Comparison of ENCODE assay signal across 5 cellular contexts in the genomic region with DNA sequence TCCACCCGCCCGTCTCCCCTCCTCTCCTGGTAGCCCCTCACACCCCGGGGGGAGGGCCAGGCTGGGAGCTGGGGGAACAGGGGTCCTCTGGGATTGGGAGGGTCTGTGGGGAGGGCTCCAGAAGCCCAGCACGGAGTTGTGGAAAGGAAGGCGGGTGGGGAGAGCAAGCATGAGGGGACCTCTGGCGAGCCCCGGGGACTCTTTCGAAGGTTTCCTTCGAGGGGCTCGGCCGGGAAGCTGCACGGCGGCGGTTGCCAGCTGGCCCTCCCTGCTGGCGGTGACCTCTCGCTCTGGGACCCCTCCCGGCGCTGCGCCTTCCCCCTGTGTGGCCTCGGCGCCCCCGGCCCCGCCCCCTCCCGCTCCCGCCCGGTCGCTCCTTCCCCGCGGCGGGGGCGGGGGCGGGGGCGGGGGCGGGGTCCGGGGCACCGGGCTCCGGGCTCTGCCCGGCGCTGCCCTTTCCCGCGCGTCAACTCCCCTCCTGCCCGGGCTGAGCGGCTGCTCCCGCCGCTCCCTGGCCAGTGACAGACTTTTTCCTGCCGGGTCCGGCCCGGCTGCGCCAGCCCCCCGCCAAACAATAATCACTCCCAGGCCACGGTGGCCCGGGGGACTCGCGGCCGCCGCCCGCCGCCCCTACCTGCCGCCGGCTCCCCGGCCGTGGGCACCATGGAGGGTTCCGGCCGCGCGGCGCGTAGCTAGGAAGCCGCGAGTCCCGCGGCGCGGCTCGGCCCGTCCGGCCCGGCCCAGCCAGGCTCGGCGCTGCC. TPM values are rescaled to one million over a fixed set of nuclear protein-coding genes. Genes with fewer than 3 reads are reported as not detected.
A peak's percentile ranks its signal among the peaks of the same experiment; 100 is the strongest.
DNase-seq lines count a peak whose midpoint lies in the region; ATAC-seq and TF ChIP-seq lines count a peak whose summit lies in the region.

No MANE protein-coding gene starts in this region.

- no peak overlapping the region for H2AFZ ChIP-seq in MM.1S (ENCODE audit: low read length)

- H3K4me2 ChIP-seq in MM.1S (ENCODE audit: low read depth, low read length) = peak overlapping the region; percentile 57; the same call in 1 of the 2 replicates

- peak overlapping the region; percentile 46 to 75 for H3K4me3 Mint-ChIP-seq in stimulated activated naive CD8-positive, alpha-beta T cell treated with anti-CD3 and anti-CD28 coated beads, Interleukin-15, amount 100 ng/mL, for 72 hours

- H3K4me3 ChIP-seq in MM.1S (ENCODE audit: low read length) (peak overlapping the region; percentile 55; the same call in 1 of the 2 replicates), fibroblast of the aortic adventitia (ENCODE audit: low read depth, low read length) (peak overlapping the region; percentile 70)

- peaks cover 60% of the 10 kb centered on the region for H3K27me3 Mint-ChIP-seq in stimulated activated naive CD8-positive, alpha-beta T cell treated with anti-CD3 and anti-CD28 coated beads, Interleukin-15, amount 100 ng/mL, for 72 hours

- H3K27ac ChIP-seq in MM.1S (ENCODE audit: low read length) = no peak overlapping the region

- no peak for TF ChIP-seq CTCF in MM.1S (IDR thresholded peaks at IDR 0.05; ENCODE audit: low read length)
- TF ChIP-seq CTCF in fibroblast of the aortic adventitia (IDR thresholded peaks at IDR 0.05; ENCODE audit: insufficient read depth, low read length) = no peak

- no peak overlapping the region; the same call in 1 of the 2 replicates for H3K9ac ChIP-seq in MM.1S (ENCODE audit: low read length)

- no peaks in the 10 kb centered on the region for H3K9me3 ChIP-seq in MM.1S (replicated peaks; ENCODE audit: insufficient read depth, low read length)

- peaks cover 4% of the 10 kb centered on the region; the same call in 1 of the 2 replicates for H3K4me1 ChIP-seq in MM.1S (ENCODE audit: low read length)

- peaks cover 9% of the 10 kb centered on the region; the same call in 1 of the 2 replicates for H3F3A ChIP-seq in MM.1S (ENCODE audit: insufficient read depth, low read length)

- no peaks in the 10 kb centered on the region for H3K9me3 Mint-ChIP-seq in stimulated activated naive CD8-positive, alpha-beta T cell treated with anti-CD3 and anti-CD28 coated beads, Interleukin-15, amount 100 ng/mL, for 72 hours

- DNase-seq in MM.1S (no peak), fibroblast of the aortic adventitia (ENCODE audit: low read depth) (no peak)
- no peak for DNase-seq in stimulated activated naive CD8-positive, alpha-beta T cell treated with anti-CD3 and anti-CD28 coated beads, Interleukin-15, amount 100 ng/mL, for 72 hours

- H3K36me3 ChIP-seq in MM.1S (replicated peaks; ENCODE audit: insufficient read depth, low read length) = no peaks in the 10 kb centered on the region

- H3K27me3 ChIP-seq in MM.1S (replicated peaks; ENCODE audit: insufficient read depth, low read length) = peaks cover 24% of the 10 kb centered on the region

- H3K4me1 Mint-ChIP-seq in stimulated activated naive CD8-positive, alpha-beta T cell treated with anti-CD3 and anti-CD28 coated beads, Interleukin-15, amount 100 ng/mL, for 72 hours = peaks cover 69% of the 10 kb centered on the region

- H3K79me2 ChIP-seq in MM.1S (ENCODE audit: low read length) = no peaks in the 10 kb centered on the region

- H3K27ac Mint-ChIP-seq in stimulated activated naive CD8-positive, alpha-beta T cell treated with anti-CD3 and anti-CD28 coated beads, Interleukin-15, amount 100 ng/mL, for 72 hours = no peak overlapping the region

- no peaks in the 10 kb centered on the region for H4K20me1 ChIP-seq in MM.1S (ENCODE audit: insufficient read depth, low read length)

- no peaks in the 10 kb centered on the region for H3K9me2 ChIP-seq in MM.1S (replicated peaks; ENCODE audit: insufficient read depth, low read length)

- no peak for ATAC-seq in stimulated activated naive CD8-positive, alpha-beta T cell treated with anti-CD3 and anti-CD28 coated beads, Interleukin-15, amount 100 ng/mL, for 72 hours
- ATAC-seq in GM18907 (IDR thresholded peaks at IDR 0.05; ENCODE audit: unreplicated experiment) (no peak), HG03439 (IDR thresholded peaks at IDR 0.05; ENCODE audit: unreplicated experiment) (no peak)

RNA-seq across cellular contexts. Expression of gene CLCF1, which starts 1.0 kb away (rescaled TPM):
- total RNA-seq in fibroblast of the aortic adventitia (ENCODE audit: low replicate concordance) = 1.5 and 9.4 TPM in 2 replicates

RNA-seq across cellular contexts. Expression of gene POLD4, which starts 19.1 kb away (rescaled TPM):
- total RNA-seq in fibroblast of the aortic adventitia (ENCODE audit: low replicate concordance) = 53.5 and 101 TPM in 2 replicates

RNA-seq across cellular contexts. Expression of gene RAD9A, which starts 19.4 kb away (rescaled TPM):
- total RNA-seq in fibroblast of the aortic adventitia (ENCODE audit: low replicate concordance) = 4.7 and 11.2 TPM in 2 replicates

RNA-seq across cellular contexts. Expression of gene PPP1CA, which starts 29.2 kb away (rescaled TPM):
- 97.6 and 129 TPM in 2 replicates for total RNA-seq in fibroblast of the aortic adventitia (ENCODE audit: low replicate concordance)

RNA-seq across cellular contexts. Expression of gene TBC1D10C, which starts 31.5 kb away (rescaled TPM):
- total RNA-seq in fibroblast of the aortic adventitia (ENCODE audit: low replicate concordance) = not detected in 2 replicates
